Comparison of ENCODE assay signal across 1 cellular context in genomic region chr4:54055494-54055893, GRCh38.
TF ChIP-seq lines count a peak whose summit lies in the region.

No MANE protein-coding gene starts in this region.

TF ChIP-seq in HepG2, 621 proteins besides CTCF, POLR2A, EP300 and RAD21 (continued from another document):
- TF ChIP-seq GRHL1 (CRISPR knock-in tag; conservative IDR thresholded peaks at IDR 0.05): no peak
